12 cellular contexts compared by ENCODE assay signal in genomic region chr1:159935719-159936283, GRCh38. TPM values are rescaled to one million over a fixed set of nuclear protein-coding genes. Genes with fewer than 3 reads are reported as not detected.
DNase-seq lines count a peak whose midpoint lies in the region; ATAC-seq and TF ChIP-seq lines count a peak whose summit lies in the region.
"Had no signal": no experiment of that assay in that cellular context is flagged by ENCODE, and none has a peak within 500 bp of the region (broad histone marks: within the 10 kb centered on the region; RNA-seq: fewer than 3 reads in every experiment).

No MANE protein-coding gene starts in this region.

- in situ Hi-C loops in brain microvascular endothelial cell (cut with HindIII; ENCODE audit: low pct_ligation_motif_present, low sequenced_read_pairs): no loop called here

- H3K27me3 Mint-ChIP-seq in MCF 10A (ENCODE audit: insufficient read depth, unreplicated experiment): no peaks in the 10 kb centered on the region

- no TSS peak for BruUV-seq in MCF 10A (replicated peaks; lab: Mats Ljungman, UMichigan)

- intact Hi-C loops in MCF 10A (cut with micrococcal nuclease) (loop anchor here (1.0 to 10.0 kb wide), 5 partner anchors 43 to 439 kb away; partner anchors contain the start of gene KCNJ10), breast epithelium (cut with DNase I; ENCODE audit: low total_unique reads) (loop anchor here (5.0 to 10.0 kb wide), 2 partner anchors 72 to 259 kb away; partner anchors contain the start of gene CASQ1)

- ATAC-seq in HG02623 (IDR thresholded peaks at IDR 0.05; ENCODE audit: unreplicated experiment): no peak

- H3K4me3 Mint-ChIP-seq in MCF 10A (ENCODE audit: unreplicated experiment): no peak overlapping the region
- H3K4me3 Mint-ChIP-seq: effector memory CD8-positive, alpha-beta T cell had no signal

- CTCF ChIA-PET in MCF 10A (lab: Yijun Ruan, JAX): interaction anchor here (0.6 to 52.4 kb wide), 38 partner anchors 7 to 591 kb away, joined by 3 to 1675 read pairs (median 4); partner anchors contain the start of genes IGSF9, PIGM and TAGLN2

- H3K27ac ChIP-seq in breast epithelium (no peak overlapping the region), brain microvascular endothelial cell (no peak overlapping the region)

- no peak overlapping the region for H3K27ac Mint-ChIP-seq in MCF 10A (ENCODE audit: low read depth, unreplicated experiment)
- H3K27ac Mint-ChIP-seq: effector memory CD8-positive, alpha-beta T cell had no signal

- H3K36me3 ChIP-seq in breast epithelium (no peaks in the 10 kb centered on the region), brain microvascular endothelial cell (replicated peaks) (no peaks in the 10 kb centered on the region)
- H3K36me3 ChIP-seq: MG63 had no signal

- H3K9me3 ChIP-seq in breast epithelium: no peaks in the 10 kb centered on the region
- H3K9me3 ChIP-seq: MG63 had no signal

- no peak overlapping the region for H3K4me3 ChIP-seq in breast epithelium
- no peak overlapping the region for H3K4me3 ChIP-seq in brain microvascular endothelial cell (ENCODE audit: low read depth, low read length)
- H3K4me3 ChIP-seq: MG63 had no signal

- no peaks in the 10 kb centered on the region for H3K36me3 Mint-ChIP-seq in MCF 10A (ENCODE audit: insufficient read depth, unreplicated experiment)

- no peaks in the 10 kb centered on the region for H3K27me3 ChIP-seq in breast epithelium
- H3K27me3 ChIP-seq in brain microvascular endothelial cell (replicated peaks): no peaks in the 10 kb centered on the region
- H3K27me3 ChIP-seq: MG63 had no signal

- peaks cover 0 to 6% of the 10 kb centered on the region in 2 donors for H3K4me1 ChIP-seq in breast epithelium

- TF ChIP-seq CTCF in MCF 10A (IDR thresholded peaks at IDR 0.05; ENCODE audit: unreplicated experiment) (no peak), breast epithelium (IDR thresholded peaks at IDR 0.05) (no peak), brain microvascular endothelial cell (IDR thresholded peaks at IDR 0.05; ENCODE audit: low read depth, low read length, missing control alignments) (no peak)

- H3K4me1 Mint-ChIP-seq in MCF 10A (ENCODE audit: insufficient read depth, unreplicated experiment): peaks cover 22% of the 10 kb centered on the region

- DNase-seq in MCF 10A (ENCODE audit: unreplicated experiment) (peak; percentile 45), breast epithelium (ENCODE audit: low spot score in 2 of 2) (no peak), NOMO-1 treated with DMSO at 0.1 percent for 48 hours (lab: John Stamatoyannopoulos, UW; ENCODE audit: unreplicated experiment) (peak; percentile 78), astrocyte of the hippocampus (ENCODE audit: low read depth, low spot score) (peak; percentile 44), brain microvascular endothelial cell (no peak), NCI-H2171 treated with DMSO at 0.1 percent for 48 hours (lab: John Stamatoyannopoulos, UW) (no peak)
- DNase-seq in activated effector memory CD4-positive, alpha-beta T cell treated with Interleukin-2 at 50 U/mL for 16 hours: no peak
- DNase-seq: DMS 273 treated with DMSO at 0.1 percent for 48 hours had no signal

- H3K9me3 Mint-ChIP-seq in MCF 10A (ENCODE audit: unreplicated experiment): no peaks in the 10 kb centered on the region
- H3K9me3 Mint-ChIP-seq: effector memory CD8-positive, alpha-beta T cell had no signal

- no peak for TF ChIP-seq POLR2A in breast epithelium (IDR thresholded peaks at IDR 0.05)

- POLR2A ChIA-PET in MCF 10A (lab: Yijun Ruan, JAX): interaction anchor here (1.1 to 2.5 kb wide), 2 partner anchors 10 to 71 kb away, joined by 3 to 9 read pairs; no protein-coding TSS in a partner anchor

RNA-seq across cellular contexts. Expression of gene IGSF9, which starts 9.6 kb away (rescaled TPM):
- total RNA-seq in MCF 10A (2022) (0.25 and 0.44 TPM in 2 replicates), breast epithelium (1 to 10 TPM in 2 of 3 donors, not detected in 1; 5.9 to 8.0 TPM)

RNA-seq across cellular contexts. Expression of gene TAGLN2, which starts 10.5 kb away (rescaled TPM):
- total RNA-seq in MCF 10A (2022) (464 and 483 TPM in 2 replicates), breast epithelium (100 to 1,000 TPM; 195 to 259 (median 231) TPM)

RNA-seq across cellular contexts. Expression of gene SLAMF9, which starts 18.2 kb away (rescaled TPM):
- total RNA-seq in MCF 10A (2022) (not detected in 2 replicates), breast epithelium (not detected)
- total RNA-seq: mammary epithelial cell had no signal

RNA-seq across cellular contexts. Expression of gene CFAP45, which starts 35.8 kb away (rescaled TPM):
- 0.32 and 0.40 TPM in 2 replicates for total RNA-seq in MCF 10A (2022)
- 1 to 10 TPM in 2 of 3 donors, under 1 TPM in 1; 0.80 to 2.6 (median 2.6) TPM for total RNA-seq in breast epithelium

Comparison
In these comparisons a context has a peak if more than half of its experiments do, and no peak if none do; other contexts are left out.
1. DNase-seq: peak in MCF 10A (single experiment), NOMO-1 treated with DMSO at 0.1 percent for 48 hours (single experiment) and astrocyte of the hippocampus (single experiment); none in breast epithelium (0 of 2), activated effector memory CD4-positive, alpha-beta T cell treated with Interleukin-2 at 50 U/mL for 16 hours (single experiment), brain microvascular endothelial cell (single experiment) and NCI-H2171 treated with DMSO at 0.1 percent for 48 hours (single experiment).